23 cellular contexts compared by ENCODE assay signal in the genomic region with DNA sequence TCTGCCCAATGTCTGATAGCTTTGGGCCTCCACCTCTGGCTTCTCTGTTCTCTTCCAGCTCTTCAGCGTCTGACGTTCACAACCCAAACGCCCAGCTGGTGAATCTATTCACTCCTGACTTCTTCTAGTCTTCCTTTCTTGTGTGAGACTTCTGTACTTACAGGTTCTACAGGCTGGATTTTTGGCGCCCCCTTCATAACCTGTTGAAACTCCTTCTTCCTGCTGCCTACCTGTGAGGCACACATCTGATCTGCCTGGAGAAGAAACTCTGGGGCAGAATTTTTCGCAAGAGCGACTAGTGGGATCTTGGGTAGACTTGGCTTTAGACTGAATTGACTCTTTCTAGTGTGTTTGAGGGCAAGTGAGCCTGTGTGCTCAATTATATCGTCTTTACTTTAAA.
DNase-seq lines count a peak whose midpoint lies in the region; ATAC-seq and TF ChIP-seq lines count a peak whose summit lies in the region.
"Had no signal": no experiment of that assay in that cellular context is flagged by ENCODE, and none has a peak within 500 bp of the region (broad histone marks: within the 10 kb centered on the region; RNA-seq: fewer than 3 reads in every experiment).

No MANE protein-coding gene starts in this region.

- H4K91ac ChIP-seq in H9 (ENCODE audit: insufficient read length, low read depth, low read length): no peak overlapping the region

- DNase-seq in Caco-2: peak in 1 of 2 experiments; percentile 47
- DNase-seq in H9: no peak
- no peak for DNase-seq in PC-3
- DNase-seq in epithelial cell of esophagus (ENCODE audit: low read depth): peak; percentile 11
- no peak for DNase-seq in natural killer cell
- no peak for DNase-seq in tibial artery
- DNase-seq in CD4-positive, alpha-beta T cell: no peak
- DNase-seq: CD4-positive, alpha-beta memory T cell; DMS153; GDM1; H7; IMR-90; MV-4-11; NCI-H1694; NCI-H2081; NCI-H446 treated with DMSO at 0.1 percent for 48 hours; NCI-H526 treated with DMSO at 0.1 percent for 48 hours; NK-92 treated with Interleukin-12 subunit alpha and Interleukin-12 subunit beta, amount 100 ng/mL, for 24 hours; SHP77 treated with DMSO at 0.1 percent for 48 hours; SW 1271; T-helper 17 cell had no signal

- H3K4me1 Mint-ChIP-seq in Caco-2 (ENCODE audit: low read depth, unreplicated experiment) (peaks cover 32% of the 10 kb centered on the region), H9 (peaks cover 10 to 14% of the 10 kb centered on the region in 2 experiments), natural killer cell (no peaks in the 10 kb centered on the region)
- H3K4me1 Mint-ChIP-seq in CD4-positive, alpha-beta T cell (ENCODE audit: low read depth): no peaks in the 10 kb centered on the region
- H3K4me1 Mint-ChIP-seq: CD4-positive, alpha-beta memory T cell had no signal

- WGBS in H9 (ENCODE audit: extremely low coverage, insufficient read length, low lambda C conversion rate): no CpG with 5 or more reads among the region's 7 CpGs

- intact Hi-C loops in Caco-2 (cut with micrococcal nuclease; ENCODE audit: unreplicated experiment): no loop called here
- intact Hi-C loops in PC-3 (cut with micrococcal nuclease): no loop called here
- intact Hi-C loops in natural killer cell (cut with micrococcal nuclease): no loop called here
- intact Hi-C loops in tibial artery (cut with DNase I; ENCODE audit: low total_unique reads): no loop called here
- intact Hi-C loops in CD4-positive, alpha-beta T cell (cut with DNase I, micrococcal nuclease): no loop called here

- H3K4me1 ChIP-seq in Caco-2 (peaks cover 20% of the 10 kb centered on the region), H9 (ENCODE audit: insufficient read depth, low read length) (peaks cover 5% of the 10 kb centered on the region; the same call in 1 of the 2 replicates), PC-3 (ENCODE audit: insufficient read depth, low read length) (no peaks in the 10 kb centered on the region), tibial artery (peaks cover 0 to 27% (median 5%) of the 10 kb centered on the region in 4 donors)

- H3K27ac Mint-ChIP-seq in Caco-2 (ENCODE audit: unreplicated experiment) (no peak overlapping the region), H9 (no peak overlapping the region), natural killer cell (no peak overlapping the region)
- H3K27ac Mint-ChIP-seq in CD4-positive, alpha-beta T cell: no peak overlapping the region
- H3K27ac Mint-ChIP-seq: CD4-positive, alpha-beta memory T cell; T-helper 17 cell had no signal

- H3K36me3 Mint-ChIP-seq in Caco-2 (ENCODE audit: insufficient read depth, unreplicated experiment): no peaks in the 10 kb centered on the region
- H3K36me3 Mint-ChIP-seq in H9 (ENCODE audit: insufficient read depth in 1 of 3, low read depth in 3 of 3): no peaks in the 10 kb centered on the region
- no peaks in the 10 kb centered on the region for H3K36me3 Mint-ChIP-seq in natural killer cell
- H3K36me3 Mint-ChIP-seq in CD4-positive, alpha-beta T cell (ENCODE audit: low read depth): no peaks in the 10 kb centered on the region
- H3K36me3 Mint-ChIP-seq: CD4-positive, alpha-beta memory T cell had no signal

- H4K20me1 ChIP-seq in H9 (ENCODE audit: control insufficient read depth, insufficient read depth, insufficient read length): no peaks in the 10 kb centered on the region
- H4K20me1 ChIP-seq in PC-3 (ENCODE audit: low read length): no peaks in the 10 kb centered on the region

- no peak overlapping the region for H2BK12ac ChIP-seq in H9 (ENCODE audit: insufficient read length, low read depth, low read length)

- H3K36me3 ChIP-seq in Caco-2 (ENCODE audit: control insufficient read depth, insufficient read depth, low read length): no peaks in the 10 kb centered on the region
- H3K36me3 ChIP-seq in PC-3 (ENCODE audit: low read depth, low read length): no peaks in the 10 kb centered on the region
- H3K36me3 ChIP-seq in tibial artery: no peaks in the 10 kb centered on the region

- H3K79me1 ChIP-seq in H9 (ENCODE audit: insufficient read depth, low read depth, low read length, poor library complexity, severe bottlenecking): no peaks in the 10 kb centered on the region

- H3K9me2 ChIP-seq in PC-3 (replicated peaks; ENCODE audit: low read length): no peaks in the 10 kb centered on the region

- H3K9me3 ChIP-seq in Caco-2 (no peaks in the 10 kb centered on the region), H9 (ENCODE audit: control insufficient read depth, low read depth, low read length) (no peaks in the 10 kb centered on the region), PC-3 (ENCODE audit: low read length) (no peaks in the 10 kb centered on the region), tibial artery (no peaks in the 10 kb centered on the region)
- H3K9me3 ChIP-seq in CD4-positive, alpha-beta T cell (ENCODE audit: control insufficient read depth, low read length): no peaks in the 10 kb centered on the region

- H3K4me2 ChIP-seq in H9 (ENCODE audit: insufficient read depth, insufficient read length, low read length) (no peak overlapping the region), PC-3 (ENCODE audit: low read length) (no peak overlapping the region)

- no peak overlapping the region for H4K8ac ChIP-seq in H9 (replicated peaks; ENCODE audit: insufficient read length, low read depth, low read length)

- no peaks in the 10 kb centered on the region for H3K23me2 ChIP-seq in H9 (ENCODE audit: insufficient read length, low read depth, low read length, poor library complexity, severe bottlenecking)

- H3K9me3 Mint-ChIP-seq in Caco-2 (ENCODE audit: unreplicated experiment): no peaks in the 10 kb centered on the region
- no peaks in the 10 kb centered on the region for H3K9me3 Mint-ChIP-seq in H9
- no peaks in the 10 kb centered on the region for H3K9me3 Mint-ChIP-seq in natural killer cell
- no peaks in the 10 kb centered on the region for H3K9me3 Mint-ChIP-seq in CD4-positive, alpha-beta T cell
- H3K9me3 Mint-ChIP-seq: CD4-positive, alpha-beta memory T cell had no signal

- H3F3A ChIP-seq in PC-3 (ENCODE audit: low read length, unreplicated experiment): no peaks in the 10 kb centered on the region

- H2BK120ac ChIP-seq in H9 (ENCODE audit: low read depth, low read length, poor library complexity, severe bottlenecking): no peak overlapping the region

- H3K14ac ChIP-seq in H9 (ENCODE audit: insufficient read depth, low read length): no peak overlapping the region

- H3K79me2 ChIP-seq in H9 (ENCODE audit: insufficient read depth, low read length): no peaks in the 10 kb centered on the region; the same call in 1 of the 2 replicates
- H3K79me2 ChIP-seq in PC-3 (ENCODE audit: low read length): no peaks in the 10 kb centered on the region

- no peaks in the 10 kb centered on the region for H3K27me3 ChIP-seq in Caco-2 (replicated peaks; ENCODE audit: control insufficient read depth, insufficient read depth, low read length)
- H3K27me3 ChIP-seq in H9 (ENCODE audit: insufficient read depth, low read length): no peaks in the 10 kb centered on the region
- H3K27me3 ChIP-seq in PC-3 (ENCODE audit: low read length): no peaks in the 10 kb centered on the region
- H3K27me3 ChIP-seq in tibial artery: no peaks in the 10 kb centered on the region
- peaks cover 4% of the 10 kb centered on the region for H3K27me3 ChIP-seq in CD4-positive, alpha-beta T cell (ENCODE audit: control insufficient read depth, insufficient read depth, low read length)

- H2AFZ ChIP-seq in H9 (ENCODE audit: low read length): no peak overlapping the region
- no peak overlapping the region for H2AFZ ChIP-seq in PC-3 (ENCODE audit: low read length)

- H2BK20ac ChIP-seq in H9 (ENCODE audit: low read depth, low read length, poor library complexity, severe bottlenecking): no peak overlapping the region

- H3K4me3 ChIP-seq in Caco-2 (ENCODE audit: low read depth, low read length) (no peak overlapping the region), PC-3 (ENCODE audit: low read length) (no peak overlapping the region), epithelial cell of esophagus (ENCODE audit: low read length) (no peak overlapping the region), tibial artery (no peak overlapping the region)
- H3K4me3 ChIP-seq: SK-N-MC had no signal

- H3K4me3 Mint-ChIP-seq in Caco-2 (ENCODE audit: unreplicated experiment) (no peak overlapping the region), H9 (no peak overlapping the region), natural killer cell (no peak overlapping the region)
- no peak overlapping the region for H3K4me3 Mint-ChIP-seq in CD4-positive, alpha-beta T cell
- H3K4me3 Mint-ChIP-seq: CD4-positive, alpha-beta memory T cell; T-helper 17 cell had no signal

- H3K27me3 Mint-ChIP-seq in Caco-2 (ENCODE audit: insufficient read depth, unreplicated experiment) (peaks cover 3% of the 10 kb centered on the region), H9 (ENCODE audit: low read depth) (no peaks in the 10 kb centered on the region), natural killer cell (ENCODE audit: low read depth in 2 of 2) (peaks cover 8 to 25% of the 10 kb centered on the region in 2 donors)
- peaks cover 3% of the 10 kb centered on the region for H3K27me3 Mint-ChIP-seq in CD4-positive, alpha-beta T cell

- H4K5ac ChIP-seq in H9 (ENCODE audit: insufficient read length, low read depth, low read length): no peak overlapping the region

- H3K9ac ChIP-seq in H9 (ENCODE audit: extremely low read depth, insufficient read length, low read length) (no peak overlapping the region), PC-3 (ENCODE audit: low read length) (no peak overlapping the region)

- H2BK5ac ChIP-seq in H9 (ENCODE audit: insufficient read length, low read length): no peak overlapping the region

- H3K27ac ChIP-seq in H9 (ENCODE audit: insufficient read length, low read depth, low read length): no peak overlapping the region
- no peak overlapping the region for H3K27ac ChIP-seq in PC-3 (ENCODE audit: low read length)
- H3K27ac ChIP-seq in tibial artery: no peak overlapping the region
- no peak overlapping the region for H3K27ac ChIP-seq in CD4-positive, alpha-beta T cell (ENCODE audit: low read depth, low read length)
- H3K27ac ChIP-seq: SK-N-MC had no signal

- no peak overlapping the region for H3K4ac ChIP-seq in H9 (ENCODE audit: low read depth, low read length)

- POLR2A ChIA-PET in Caco-2 (lab: Charles Lee): no interaction called here
- POLR2A ChIA-PET in PC-3 (lab: Charles Lee; ENCODE audit: unreplicated experiment): no interaction called here
- POLR2A ChIA-PET in CD4-positive, alpha-beta T cell (lab: Charles Lee): no interaction called here

- CTCF ChIA-PET in Caco-2 (lab: Charles Lee) (interaction anchor here (1.3 to 5.2 kb wide), 2 partner anchors 49 kb away, joined by 3 to 67 read pairs; no protein-coding TSS in a partner anchor), PC-3 (lab: Charles Lee) (no interaction called here)
- CTCF ChIA-PET in CD4-positive, alpha-beta T cell (lab: Charles Lee): no interaction called here

- H3K18ac ChIP-seq in H9 (ENCODE audit: insufficient read length, low read depth, low read length): no peak overlapping the region

- BruUV-seq in Caco-2 (replicated peaks; lab: Mats Ljungman, UMichigan): no TSS peak
- BruUV-seq in PC-3 (replicated peaks; lab: Mats Ljungman, UMichigan): no TSS peak

- no peak overlapping the region for H2AK5ac ChIP-seq in H9 (ENCODE audit: insufficient read length, low read length)

- ATAC-seq in PC-3 (no peak), natural killer cell (no peak), GM19395 (IDR thresholded peaks at IDR 0.05; ENCODE audit: unreplicated experiment) (no peak)
- no peak for ATAC-seq in CD4-positive, alpha-beta T cell (ENCODE audit: poor library complexity)
- ATAC-seq: T-helper 17 cell had no signal

- peak; percentile 9 to 17 for TF ChIP-seq CTCF in Caco-2 (IDR thresholded peaks at IDR 0.05; ENCODE audit: insufficient read depth in 1 of 2, low read depth in 1 of 2, low read length in 1 of 2, severe bottlenecking in 1 of 2, unreplicated experiment in 1 of 2)
- TF ChIP-seq CTCF in H9 (conservative IDR thresholded peaks at IDR 0.05): peak; percentile 36; the same call in 2 of the 3 replicates
- TF ChIP-seq CTCF in PC-3 (conservative IDR thresholded peaks at IDR 0.05; ENCODE audit: low read depth, low read length): peak; percentile 51
- TF ChIP-seq CTCF in epithelial cell of esophagus (IDR thresholded peaks at IDR 0.05; ENCODE audit: insufficient read depth, low read depth, low read length, missing control alignments): no peak
- TF ChIP-seq CTCF in natural killer cell (IDR thresholded peaks at IDR 0.05): no peak
- no peak for TF ChIP-seq CTCF in tibial artery (IDR thresholded peaks at IDR 0.05)
- TF ChIP-seq CTCF in CD4-positive, alpha-beta T cell (IDR thresholded peaks at IDR 0.05): no peak

- H2BK15ac ChIP-seq in H9 (ENCODE audit: low read depth, low read length): no peak overlapping the region

- H3K23ac ChIP-seq in H9 (ENCODE audit: insufficient read length, low read depth, low read length): no peak overlapping the region

- H3K56ac ChIP-seq in H9 (ENCODE audit: insufficient read length, low read depth, low read length): no peak overlapping the region

- H3T11ph ChIP-seq in H9 (ENCODE audit: low read length): no peak overlapping the region

Comparison
In these comparisons a context has a peak if more than half of its experiments do, and no peak if none do; other contexts are left out.
1. CTCF ChIP-seq: peak in Caco-2 (2 of 2), H9 (single experiment) and PC-3 (single experiment); none in epithelial cell of esophagus (single experiment), natural killer cell (single experiment), tibial artery (0 of 2) and CD4-positive, alpha-beta T cell (single experiment).